Comparison of ENCODE assay signal across 19 cellular contexts in the genomic region with DNA sequence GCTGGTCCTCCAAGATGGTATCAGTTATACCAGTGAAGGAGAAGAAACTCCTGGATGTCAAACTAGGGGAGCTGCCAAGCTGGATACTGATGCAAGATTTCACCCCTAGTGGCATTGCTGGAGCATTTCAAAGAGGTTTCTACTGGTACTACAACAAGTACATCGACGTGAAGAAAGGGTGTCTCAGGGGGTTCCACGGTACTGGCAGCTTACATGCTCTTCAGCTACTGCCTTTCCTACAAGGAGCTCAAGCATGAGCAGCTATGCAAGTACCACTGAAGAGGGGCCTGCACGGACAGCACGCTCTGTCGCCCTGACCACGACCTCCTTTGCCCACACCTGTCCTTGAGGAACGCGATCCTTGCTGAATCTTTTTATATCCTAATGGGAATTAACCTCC. TPM values are rescaled to one million over a fixed set of nuclear protein-coding genes. Genes with fewer than 3 reads are reported as not detected.
A peak's percentile ranks its signal among the peaks of the same experiment; 100 is the strongest.
DNase-seq lines count a peak whose midpoint lies in the region; ATAC-seq, FAIRE-seq and TF ChIP-seq lines count a peak whose summit lies in the region.
"Had no signal": no experiment of that assay in that cellular context is flagged by ENCODE, and none has a peak within 500 bp of the region (broad histone marks: within the 10 kb centered on the region; RNA-seq: fewer than 3 reads in every experiment).

No MANE protein-coding gene starts in this region.

- H2BK12ac ChIP-seq in mesenchymal stem cell (ENCODE audit: low read length in 2 of 2) = no peak overlapping the region

- H4K20me1 ChIP-seq in mammary epithelial cell (ENCODE audit: insufficient read depth, low read length) (no peaks in the 10 kb centered on the region), keratinocyte (ENCODE audit: control insufficient read depth, extremely low read depth, insufficient read depth, low read length) (no peaks in the 10 kb centered on the region)

- no peak overlapping the region for H2BK120ac ChIP-seq in mesenchymal stem cell (ENCODE audit: low read depth, low read length)

- H3K23ac ChIP-seq in mesenchymal stem cell (ENCODE audit: low read length in 2 of 2) = no peak overlapping the region

- H3K79me1 ChIP-seq in mesenchymal stem cell (replicated peaks; ENCODE audit: low read length, poor library complexity, severe bottlenecking) = no peaks in the 10 kb centered on the region

- no peak for TF ChIP-seq CTCF in mammary epithelial cell (conservative IDR thresholded peaks at IDR 0.05 in 1 of 2, IDR thresholded peaks at IDR 0.05 in 1 of 2; ENCODE audit: extremely low read depth in 1 of 2, insufficient read depth in 1 of 2, low read depth in 1 of 2, low read length in 2 of 2)
- TF ChIP-seq CTCF in MCF 10A (IDR thresholded peaks at IDR 0.05; ENCODE audit: unreplicated experiment) = no peak
- no peak for TF ChIP-seq CTCF in RWPE1 (conservative IDR thresholded peaks at IDR 0.05; ENCODE audit: low read depth)
- no peak for TF ChIP-seq CTCF in keratinocyte (optimal IDR thresholded peaks at IDR 0.05 in 1 of 3, IDR thresholded peaks at IDR 0.05 in 1 of 3, conservative IDR thresholded peaks at IDR 0.05 in 1 of 3; ENCODE audit: extremely low read depth in 1 of 3, insufficient read depth in 2 of 3, low read length in 3 of 3)
- no peak for TF ChIP-seq CTCF in gastroesophageal sphincter (IDR thresholded peaks at IDR 0.05)
- TF ChIP-seq CTCF in D721Med (IDR thresholded peaks at IDR 0.05; ENCODE audit: insufficient read depth, missing control alignments) = no peak

- H3K9me3 Mint-ChIP-seq in MCF 10A (ENCODE audit: unreplicated experiment) = no peaks in the 10 kb centered on the region

- H3K9me1 ChIP-seq in keratinocyte (ENCODE audit: control insufficient read depth, extremely low read depth, insufficient read depth, low read length) = no peaks in the 10 kb centered on the region

- peaks cover 53% of the 10 kb centered on the region for H3K4me1 ChIP-seq in mammary epithelial cell (ENCODE audit: insufficient read depth, low read length)
- peaks cover 56% of the 10 kb centered on the region for H3K4me1 ChIP-seq in keratinocyte (ENCODE audit: control insufficient read depth, extremely low read depth, insufficient read depth, low read length)
- no peaks in the 10 kb centered on the region for H3K4me1 ChIP-seq in gastroesophageal sphincter
- no peaks in the 10 kb centered on the region for H3K4me1 ChIP-seq in mesenchymal stem cell (ENCODE audit: control insufficient read depth, insufficient read depth, low read depth, low read length)

- no peak for ATAC-seq in gastroesophageal sphincter
- ATAC-seq: Right ventricle myocardium inferior, SK-N-SH treated with all-trans-retinoic acid at 6 μM for 48 hours had no signal

- intact Hi-C loops in mammary epithelial cell (cut with micrococcal nuclease) = no loop called here
- intact Hi-C loops in MCF 10A (cut with micrococcal nuclease) = no loop called here

- H4K8ac ChIP-seq in mesenchymal stem cell (ENCODE audit: low read length) = no peak overlapping the region

- H3K18ac ChIP-seq in mesenchymal stem cell (ENCODE audit: low read depth in 1 of 2, low read length in 2 of 2) = no peak overlapping the region

- no peak overlapping the region for H4K91ac ChIP-seq in mesenchymal stem cell (ENCODE audit: low read length)

- H3K4ac ChIP-seq in mesenchymal stem cell (ENCODE audit: low read depth in 1 of 2, low read length in 2 of 2) = no peak overlapping the region

- H2AK5ac ChIP-seq in mesenchymal stem cell (ENCODE audit: low read length, severe bottlenecking) = no peak overlapping the region

- no peaks in the 10 kb centered on the region for H3K79me2 ChIP-seq in mammary epithelial cell (ENCODE audit: insufficient read depth, low read length)
- no peaks in the 10 kb centered on the region for H3K79me2 ChIP-seq in keratinocyte (ENCODE audit: control insufficient read depth, insufficient read depth, low read length)

- BruUV-seq in mammary epithelial cell (replicated peaks; lab: Mats Ljungman, UMichigan) (no TSS peak), MCF 10A (replicated peaks; lab: Mats Ljungman, UMichigan) (no TSS peak)

- no peak overlapping the region for H2BK5ac ChIP-seq in mesenchymal stem cell (ENCODE audit: low read depth, low read length, poor library complexity, severe bottlenecking)

- no peaks in the 10 kb centered on the region for H3K36me3 ChIP-seq in mammary epithelial cell (ENCODE audit: insufficient read depth, low read length)
- no peaks in the 10 kb centered on the region for H3K36me3 ChIP-seq in keratinocyte (ENCODE audit: control insufficient read depth in 2 of 2, extremely low read depth in 1 of 2, insufficient read depth in 2 of 2, low read length in 2 of 2)
- no peaks in the 10 kb centered on the region for H3K36me3 ChIP-seq in gastroesophageal sphincter
- no peaks in the 10 kb centered on the region for H3K36me3 ChIP-seq in mesenchymal stem cell (ENCODE audit: control insufficient read depth in 1 of 2, insufficient read depth in 2 of 2, low read depth in 1 of 2, low read length in 2 of 2)

- H3K4me1 Mint-ChIP-seq in MCF 10A (ENCODE audit: insufficient read depth, unreplicated experiment) = peaks cover 29% of the 10 kb centered on the region
- H3K4me1 Mint-ChIP-seq: CD4-positive, CD25-positive, alpha-beta regulatory T cell had no signal

- no peaks in the 10 kb centered on the region for H3K27me3 Mint-ChIP-seq in MCF 10A (ENCODE audit: insufficient read depth, unreplicated experiment)

- CTCF ChIA-PET in mammary epithelial cell (lab: Charles Lee; ENCODE audit: low non-redundant PET) (interaction anchor here (0.6 kb wide), 2 partner anchors 32 to 118 kb away, joined by 3 to 4 read pairs; no protein-coding TSS in a partner anchor), MCF 10A (lab: Yijun Ruan, JAX) (interaction anchor here (0.5 to 2.2 kb wide), 8 partner anchors 9 to 1273 kb away, joined by 3 to 15 read pairs (median 4); no protein-coding TSS in a partner anchor), RWPE1 (lab: Yijun Ruan, JAX) (interaction anchor here (0.8 to 1.5 kb wide), 6 partner anchors 9 to 423 kb away, joined by 3 to 6 read pairs (median 3); no protein-coding TSS in a partner anchor)

- dilution Hi-C loops in mammary epithelial cell (cut with HindIII; ENCODE audit: low sequenced_read_pairs) = loop anchor here (5.0 kb wide), 2 partner anchors 39 to 91 kb away; no protein-coding TSS in a partner anchor
- dilution Hi-C loops in keratinocyte (cut with MboI; ENCODE audit: extremely low pct_ligation_motif_present, low sequenced_read_pairs) = no loop called here

- no peak overlapping the region for H3K9ac ChIP-seq in mammary epithelial cell (ENCODE audit: insufficient read depth, low read length)
- H3K9ac ChIP-seq in keratinocyte (ENCODE audit: control insufficient read depth, extremely low read depth, insufficient read depth, low read length) = peak overlapping the region; percentile 69
- no peak overlapping the region for H3K9ac ChIP-seq in mesenchymal stem cell (ENCODE audit: low read length)
- H3K9ac ChIP-seq: GM23248 had no signal

- H2BK15ac ChIP-seq in mesenchymal stem cell (ENCODE audit: low read depth, poor library complexity, severe bottlenecking) = no peak overlapping the region

- in situ Hi-C loops in mammary epithelial cell (cut with MboI; ENCODE audit: low sequenced_read_pairs in 2 of 2) = no loop called here

- TF ChIP-seq EP300 in gastroesophageal sphincter (IDR thresholded peaks at IDR 0.05) = no peak

- no peak overlapping the region for H3K14ac ChIP-seq in mesenchymal stem cell (ENCODE audit: low read length in 2 of 2)

- no peak overlapping the region for H3K4me3 Mint-ChIP-seq in MCF 10A (ENCODE audit: unreplicated experiment)
- H3K4me3 Mint-ChIP-seq: CD4-positive, CD25-positive, alpha-beta regulatory T cell had no signal

- peak overlapping the region; percentile 50 for H2AFZ ChIP-seq in mammary epithelial cell (ENCODE audit: low read depth, low read length)
- no peak overlapping the region for H2AFZ ChIP-seq in keratinocyte (ENCODE audit: control insufficient read depth, low read length)
- no peak overlapping the region for H2AFZ ChIP-seq in mesenchymal stem cell (ENCODE audit: low read depth, low read length)
- H2AFZ ChIP-seq: GM23248 had no signal

- no peak for TF ChIP-seq POLR2A in gastroesophageal sphincter (IDR thresholded peaks at IDR 0.05)

- no peaks in the 10 kb centered on the region for H3K36me3 Mint-ChIP-seq in MCF 10A (ENCODE audit: insufficient read depth, unreplicated experiment)
- H3K36me3 Mint-ChIP-seq: CD4-positive, CD25-positive, alpha-beta regulatory T cell had no signal

- DNase-seq in mammary epithelial cell = no peak
- DNase-seq in MCF 10A (ENCODE audit: unreplicated experiment) = no peak
- DNase-seq in RWPE1 (ENCODE audit: low spot score) = no peak
- no peak for DNase-seq in keratinocyte (ENCODE audit: low read depth, low spot score)
- no peak for DNase-seq in mesenchymal stem cell
- DNase-seq in hippocampal formation (lab: John Stamatoyannopoulos, UW) = no peak
- DNase-seq in D721Med (ENCODE audit: insufficient read length, low spot score) = no peak
- DNase-seq: Calu3; CD4-positive, CD25-positive, alpha-beta regulatory T cell; GM23248; KBM-7; NCI-H1105 treated with DMSO at 0.1 percent for 48 hours; NCI-H187; NCI-H510A treated with DMSO at 0.1 percent for 48 hours; NK-92 treated with Interleukin-12 subunit alpha and Interleukin-12 subunit beta, amount 100 ng/mL, for 24 hours had no signal

- H3K27me3 ChIP-seq in mammary epithelial cell (ENCODE audit: insufficient read depth, low read length) (no peaks in the 10 kb centered on the region), keratinocyte (ENCODE audit: control insufficient read depth, extremely low read depth, insufficient read depth, low read length) (no peaks in the 10 kb centered on the region), gastroesophageal sphincter (no peaks in the 10 kb centered on the region), mesenchymal stem cell (ENCODE audit: control insufficient read depth in 1 of 2, insufficient read depth in 1 of 2, low read length in 2 of 2) (no peaks in the 10 kb centered on the region)

- H3K4me3 ChIP-seq in mammary epithelial cell (replicated peaks in 1 of 3; ENCODE audit: insufficient read depth in 1 of 3, low read depth in 2 of 3, low read length in 3 of 3) = no peak overlapping the region
- no peak overlapping the region for H3K4me3 ChIP-seq in keratinocyte (ENCODE audit: control insufficient read depth in 2 of 3, extremely low read depth in 1 of 3, insufficient read depth in 2 of 3, low read depth in 1 of 3, low read length in 3 of 3)
- H3K4me3 ChIP-seq in gastroesophageal sphincter = no peak overlapping the region
- H3K4me3 ChIP-seq in mesenchymal stem cell (ENCODE audit: insufficient read depth in 1 of 2, low read depth in 1 of 2, low read length in 2 of 2) = no peak overlapping the region
- H3K4me3 ChIP-seq: GM23248 had no signal

- no peak overlapping the region for H3K27ac Mint-ChIP-seq in MCF 10A (ENCODE audit: low read depth, unreplicated experiment)
- H3K27ac Mint-ChIP-seq: CD4-positive, CD25-positive, alpha-beta regulatory T cell had no signal

- H3K4me2 ChIP-seq in mammary epithelial cell (ENCODE audit: insufficient read depth, low read depth, low read length) = peak overlapping the region; percentile 11
- peak overlapping the region; percentile 89 for H3K4me2 ChIP-seq in keratinocyte (ENCODE audit: control insufficient read depth, extremely low read depth, insufficient read depth, low read depth, low read length)
- H3K4me2 ChIP-seq in mesenchymal stem cell (ENCODE audit: low read length, poor library complexity, severe bottlenecking) = no peak overlapping the region

- WGBS in mammary epithelial cell (ENCODE audit: low coverage, missing lambda C conversion rate) = 84% methylated on average over 7 of the region's 9 CpGs
- WGBS in gastroesophageal sphincter (ENCODE audit: low coverage in 1 of 2), 2 donors = 78 to 95% methylated on average over 3 to 8 of the region's 9 CpGs
- WGBS in mesenchymal stem cell = 97% methylated on average over 9 of the region's 9 CpGs

- no peaks in the 10 kb centered on the region for H3K9me3 ChIP-seq in mammary epithelial cell (replicated peaks; ENCODE audit: insufficient read depth, low read length)
- peaks cover 2% of the 10 kb centered on the region for H3K9me3 ChIP-seq in keratinocyte (ENCODE audit: control insufficient read depth, low read depth, low read length)
- H3K9me3 ChIP-seq in gastroesophageal sphincter = no peaks in the 10 kb centered on the region
- no peaks in the 10 kb centered on the region for H3K9me3 ChIP-seq in mesenchymal stem cell (ENCODE audit: control insufficient read depth, low read length)

- FAIRE-seq in keratinocyte (lab: Jason Lieb, UNC) (no peak), D721Med (lab: Jason Lieb, UNC) (no peak)

- H3K27ac ChIP-seq in mammary epithelial cell (ENCODE audit: insufficient read depth, low read depth, low read length) (peak overlapping the region; percentile 87), RWPE1 (peak overlapping the region; percentile 93), keratinocyte (ENCODE audit: control insufficient read depth, insufficient read depth, low read length) (peak overlapping the region; percentile 93), gastroesophageal sphincter (no peak overlapping the region), mesenchymal stem cell (ENCODE audit: low read length, poor library complexity, severe bottlenecking) (no peak overlapping the region)
- H3K27ac ChIP-seq: GM23248 had no signal

- POLR2A ChIA-PET in MCF 10A (lab: Yijun Ruan, JAX) = interaction anchor here (1.1 to 3.0 kb wide), 6 partner anchors 9 to 267 kb away, joined by 3 to 15 read pairs (median 5); a partner anchor contains a TSS
- POLR2A ChIA-PET in RWPE1 (lab: Yijun Ruan, JAX; ENCODE audit: low non-redundant PET) = interaction anchor here (0.6 to 1.6 kb wide), 2 partner anchors 49 to 373 kb away, joined by 3 to 4 read pairs; no protein-coding TSS in a partner anchor

RNA-seq across cellular contexts. Expression of a gene that starts 19.5 kb away (rescaled TPM):
- total RNA-seq in mammary epithelial cell (not detected), MCF 10A (2022) (not detected in 2 replicates), gastroesophageal sphincter (not detected)
- polyA plus RNA-seq in mammary epithelial cell (not detected), keratinocyte (0.04 TPM in 1 of 3 replicates, not detected in the others)
- polyA minus RNA-seq in mammary epithelial cell (not detected), keratinocyte (0.10 to 0.30 TPM in 2 of 3 replicates, not detected in the other)
- not detected for polyA plus RNA-seq in keratinocyte (2011; ENCODE audit: low read depth)
- polyA plus RNA-seq in keratinocyte (2011; cell fraction: cytosol; rRNA removed) = not detected in 2 replicates
- polyA plus RNA-seq in keratinocyte (2011; cell fraction: nucleus; rRNA removed) = 0.09 and 0.13 TPM in 2 replicates
- polyA plus RNA-seq in keratinocyte (2012; ENCODE audit: low replicate concordance) = not detected in 2 replicates
- not detected for polyA minus RNA-seq in keratinocyte (2011; cell fraction: cytosol; rRNA and poly(A)+ RNA removed)
- 0.21 and 0.70 TPM in 2 replicates for polyA minus RNA-seq in keratinocyte (2011; cell fraction: nucleus; rRNA and poly(A)+ RNA removed)
- polyA plus RNA-seq in mesenchymal stem cell (2013, experiment 1 of 2) = not detected
- not detected for polyA plus RNA-seq in mesenchymal stem cell (2013, experiment 2 of 2)
- total RNA-seq: A673, Calu3, GM23248, Right ventricle myocardium inferior had no signal
- polyA plus RNA-seq: CD4-positive, CD25-positive, alpha-beta regulatory T cell; GM23248 had no signal

RNA-seq across cellular contexts. Expression of a gene that starts 25.7 kb away (rescaled TPM):
- total RNA-seq in mammary epithelial cell = not detected
- polyA plus RNA-seq in mammary epithelial cell = not detected
- polyA minus RNA-seq in mammary epithelial cell = not detected
- not detected in 2 replicates for total RNA-seq in MCF 10A (2022)
- not detected in 3 replicates for polyA plus RNA-seq in keratinocyte
- not detected for polyA plus RNA-seq in keratinocyte (2011; ENCODE audit: low read depth)
- polyA plus RNA-seq in keratinocyte (2011; cell fraction: cytosol; rRNA removed) = not detected in 2 replicates
- not detected in 2 replicates for polyA plus RNA-seq in keratinocyte (2011; cell fraction: nucleus; rRNA removed)
- polyA plus RNA-seq in keratinocyte (2012; ENCODE audit: low replicate concordance) = not detected in 2 replicates
- not detected in 3 replicates for polyA minus RNA-seq in keratinocyte
- not detected for polyA minus RNA-seq in keratinocyte (2011; cell fraction: cytosol; rRNA and poly(A)+ RNA removed)
- polyA minus RNA-seq in keratinocyte (2011; cell fraction: nucleus; rRNA and poly(A)+ RNA removed) = not detected in 2 replicates
- not detected for total RNA-seq in gastroesophageal sphincter
- polyA plus RNA-seq in mesenchymal stem cell (2013, experiment 1 of 2) = not detected
- not detected for polyA plus RNA-seq in mesenchymal stem cell (2013, experiment 2 of 2)
- total RNA-seq: A673; Calu3; CD4-positive, CD25-positive, alpha-beta regulatory T cell; GM23248; Right ventricle myocardium inferior had no signal
- polyA plus RNA-seq: CD4-positive, CD25-positive, alpha-beta regulatory T cell; GM23248 had no signal

Comparison
In these comparisons a context has a peak if more than half of its experiments do, and no peak if none do; other contexts are left out.
1. H3K27ac ChIP-seq: peak in mammary epithelial cell (single experiment), RWPE1 (single experiment) and keratinocyte (single experiment); none in gastroesophageal sphincter (0 of 4) and mesenchymal stem cell (single experiment).